ENCODE assay signal across 28 cellular contexts in genomic region chr1:179287946-179288345, GRCh38. TPM values are rescaled to one million over a fixed set of nuclear protein-coding genes. Genes with fewer than 3 reads are reported as not detected.
DNase-seq lines count a peak whose midpoint lies in the region; ATAC-seq and TF ChIP-seq lines count a peak whose summit lies in the region.
"Had no signal": no experiment of that assay in that cellular context is flagged by ENCODE, and none has a peak within 500 bp of the region (broad histone marks: within the 10 kb centered on the region; RNA-seq: fewer than 3 reads in every experiment).

No MANE protein-coding gene starts in this region.

- H3K36me3 Mint-ChIP-seq in Calu3 (ENCODE audit: insufficient read depth, unreplicated experiment) (no peaks in the 10 kb centered on the region), immature natural killer cell (no peaks in the 10 kb centered on the region)
- H3K36me3 Mint-ChIP-seq: activated CD8-positive, alpha-beta memory T cell treated with anti-CD3 and anti-CD28 coated beads, Interleukin-2, amount 10 ng/mL, durations not matched to agents 7 days and 5 days; brain; IgD-negative memory B cell had no signal

- H3K4me1 Mint-ChIP-seq in Calu3 (ENCODE audit: low read depth, unreplicated experiment) (peaks cover 38% of the 10 kb centered on the region), immature natural killer cell (peaks cover 0 to under 1% of the 10 kb centered on the region in 2 donors)
- H3K4me1 Mint-ChIP-seq: IgD-negative memory B cell had no signal

- DNase-seq in Calu3 (peak; percentile 21), colonic mucosa (no peak), left lung (no peak), renal cortical epithelial cell (ENCODE audit: low read depth) (peak; percentile 88), osteoblast (ENCODE audit: insufficient read length, low spot score, missing footprints) (no peak), substantia nigra (lab: John Stamatoyannopoulos, UW) (no peak), immature natural killer cell (no peak), NCI-H2029 (lab: John Stamatoyannopoulos, UW) (no peak)
- DNase-seq: activated B cell treated with CpG ODN at 0.5 μM for 24 hours; activated CD4-positive, alpha-beta T cell treated with anti-CD3 and anti-CD28 coated beads, Interleukin-2, amount 50 U/mL, for 1 hour; activated CD8-positive, alpha-beta memory T cell treated with anti-CD3 and anti-CD28 coated beads, Interleukin-2, amount 10 ng/mL, durations not matched to agents 7 days and 5 days; activated naive CD4-positive, alpha-beta T cell; activated T-cell treated with anti-CD3 and anti-CD28 coated beads, Interleukin-2, amount 50 U/mL, for 72 hours; GOT3; left ventricle myocardium superior; NCI-H1092; NCI-H1694 treated with DMSO at 0.1 percent for 48 hours; NCI-H2171 treated with DMSO at 0.1 percent for 48 hours; NCI-H510A treated with DMSO at 0.1 percent for 48 hours; nephron progenitor cell; ovary; right cardiac atrium; stimulated activated CD4-positive, alpha-beta T cell treated with anti-CD3 and anti-CD28 coated beads, Interleukin-2, amount 100 ng/mL, for 48 hours had no signal

- CTCF ChIA-PET in Calu3 (lab: Charles Lee), result interaction anchor here (1.0 kb wide), 1 partner anchor 36 kb away, joined by 3 read pairs; no protein-coding TSS in a partner anchor

- H3K36me3 ChIP-seq in colonic mucosa (no peaks in the 10 kb centered on the region), left lung (no peaks in the 10 kb centered on the region), osteoblast (ENCODE audit: insufficient read depth, low read length) (no peaks in the 10 kb centered on the region)
- H3K36me3 ChIP-seq: BLaER1, ovary had no signal

- H3K9me3 ChIP-seq in colonic mucosa (no peaks in the 10 kb centered on the region), left lung (no peaks in the 10 kb centered on the region), osteoblast (ENCODE audit: low read depth, low read length) (no peaks in the 10 kb centered on the region)
- H3K9me3 ChIP-seq: BLaER1, ovary had no signal

- H3K4me3 ChIP-seq in colonic mucosa (no peak overlapping the region), left lung (no peak overlapping the region), osteoblast (ENCODE audit: insufficient read depth, low read length) (no peak overlapping the region)
- H3K4me3 ChIP-seq: BLaER1, ovary had no signal

- H3K4me3 Mint-ChIP-seq in Calu3 (ENCODE audit: low read depth, unreplicated experiment) (peak overlapping the region; percentile 12), immature natural killer cell (no peak overlapping the region)
- H3K4me3 Mint-ChIP-seq: activated B cell treated with CpG ODN at 0.5 μM for 24 hours; activated CD8-positive, alpha-beta memory T cell treated with anti-CD3 and anti-CD28 coated beads, Interleukin-2, amount 10 ng/mL, durations not matched to agents 7 days and 5 days; activated T-cell treated with anti-CD3 and anti-CD28 coated beads, Interleukin-2, amount 50 U/mL, for 72 hours; brain; IgD-negative memory B cell; nephron progenitor cell had no signal

- H3K9ac ChIP-seq in colonic mucosa (ENCODE audit: low read depth in 2 of 2, low read length in 2 of 2), result peak overlapping the region in 1 of 2 donors; percentile 9
- H3K9ac ChIP-seq: BLaER1 had no signal

- intact Hi-C loops in Calu3 (cut with micrococcal nuclease; ENCODE audit: unreplicated experiment), result no loop called here
- intact Hi-C loops in colonic mucosa (cut with DNase I), result no loop called here
- intact Hi-C loops in left lung (cut with DNase I), result no loop called here

- no peaks in the 10 kb centered on the region for H3K79me2 ChIP-seq in osteoblast (ENCODE audit: insufficient read depth, low read length)

- H3K27ac ChIP-seq in colonic mucosa, result peak overlapping the region; percentile 66
- peak overlapping the region in 1 of 2 donors; percentile 13 for H3K27ac ChIP-seq in left lung
- H3K27ac ChIP-seq in osteoblast (ENCODE audit: low read depth, low read length), result no peak overlapping the region
- no peak overlapping the region for H3K27ac ChIP-seq in substantia nigra (ENCODE audit: low read depth, low read length, poor library complexity, severe bottlenecking)
- H3K27ac ChIP-seq: BLaER1, epithelial cell of prostate, ovary had no signal

- ATAC-seq in left lung, result peak; percentile 78
- ATAC-seq: activated CD8-positive, alpha-beta memory T cell treated with anti-CD3 and anti-CD28 coated beads, Interleukin-2, amount 10 ng/mL, durations not matched to agents 7 days and 5 days; activated T-cell treated with anti-CD3 and anti-CD28 coated beads, Interleukin-2, amount 50 U/mL, for 72 hours; left ventricle myocardium superior; Panc1; right cardiac atrium had no signal

- H3K4me2 ChIP-seq in osteoblast (ENCODE audit: insufficient read depth, low read length), result no peak overlapping the region
- H3K4me2 ChIP-seq: BLaER1 had no signal

- no peak overlapping the region for H2AFZ ChIP-seq in osteoblast (ENCODE audit: low read length)

- H3K27ac Mint-ChIP-seq in Calu3 (ENCODE audit: unreplicated experiment), result peak overlapping the region; percentile 19
- H3K27ac Mint-ChIP-seq in immature natural killer cell, result no peak overlapping the region
- H3K27ac Mint-ChIP-seq: activated B cell treated with CpG ODN at 0.5 μM for 24 hours; activated CD8-positive, alpha-beta memory T cell treated with anti-CD3 and anti-CD28 coated beads, Interleukin-2, amount 10 ng/mL, durations not matched to agents 7 days and 5 days; activated T-cell treated with anti-CD3 and anti-CD28 coated beads, Interleukin-2, amount 50 U/mL, for 72 hours; brain; IgD-negative memory B cell; nephron progenitor cell had no signal

- no peak for TF ChIP-seq CTCF in Calu3 (IDR thresholded peaks at IDR 0.05; ENCODE audit: unreplicated experiment)
- no peak for TF ChIP-seq CTCF in colonic mucosa (IDR thresholded peaks at IDR 0.05)
- TF ChIP-seq CTCF in left lung (IDR thresholded peaks at IDR 0.05), result no peak
- TF ChIP-seq CTCF in osteoblast (IDR thresholded peaks at IDR 0.05; ENCODE audit: extremely low read depth, low read depth, low read length), result no peak

- H3K9me3 Mint-ChIP-seq in Calu3 (ENCODE audit: low read depth, unreplicated experiment) (no peaks in the 10 kb centered on the region), immature natural killer cell (no peaks in the 10 kb centered on the region)
- H3K9me3 Mint-ChIP-seq: activated B cell treated with CpG ODN at 0.5 μM for 24 hours; activated T-cell treated with anti-CD3 and anti-CD28 coated beads, Interleukin-2, amount 50 U/mL, for 72 hours; brain; IgD-negative memory B cell; nephron progenitor cell had no signal

- H3K27me3 Mint-ChIP-seq in Calu3 (ENCODE audit: unreplicated experiment), result no peaks in the 10 kb centered on the region
- peaks cover 0 to 7% (median 1%) of the 10 kb centered on the region in 3 donors for H3K27me3 Mint-ChIP-seq in immature natural killer cell (ENCODE audit: low read depth in 3 of 3)

- H3K4me1 ChIP-seq in colonic mucosa (no peaks in the 10 kb centered on the region), left lung (peaks cover 0 to 7% of the 10 kb centered on the region in 2 donors), osteoblast (ENCODE audit: insufficient read depth, low read length) (no peaks in the 10 kb centered on the region)
- H3K4me1 ChIP-seq: BLaER1 had no signal

- no peaks in the 10 kb centered on the region for H4K20me1 ChIP-seq in osteoblast (ENCODE audit: insufficient read depth, low read length)
- H4K20me1 ChIP-seq: BLaER1 had no signal

- no TSS peak for BruUV-seq in Calu3 (replicated peaks; lab: Mats Ljungman, UMichigan)

- no peaks in the 10 kb centered on the region for H3K27me3 ChIP-seq in colonic mucosa
- no peaks in the 10 kb centered on the region for H3K27me3 ChIP-seq in left lung
- no peaks in the 10 kb centered on the region for H3K27me3 ChIP-seq in osteoblast (ENCODE audit: insufficient read depth, low read length)
- H3K27me3 ChIP-seq: BLaER1, ovary had no signal

RNA-seq across cellular contexts. Expression of gene SOAT1, which starts 5.7 kb away (rescaled TPM):
- 134 and 190 TPM in 2 replicates for total RNA-seq in Calu3 (2022)
- total RNA-seq in colonic mucosa, result 10 to 100 TPM; 36.1 to 37.9 TPM
- total RNA-seq in left lung, result 100 to 1,000 TPM in 1 of 2 donors, 10 to 100 TPM in 1; 75.6 to 102 TPM
- total RNA-seq in renal cortical epithelial cell, result 73.0 and 92.0 TPM in 2 replicates
- total RNA-seq in osteoblast, result 40.2 and 41.8 TPM in 2 replicates
- polyA plus RNA-seq in immature natural killer cell, result 100 to 1,000 TPM in 1 of 3 donors, 10 to 100 TPM in 2; 59.6 to 144 (median 95.3) TPM

RNA-seq across cellular contexts. Expression of gene ABL2, which starts 58.5 kb away (rescaled TPM):
- total RNA-seq in Calu3 (2022), result 38.8 and 47.8 TPM in 2 replicates
- 10 to 100 TPM in 1 of 2 donors, 1 to 10 TPM in 1; 9.1 to 12.8 TPM for total RNA-seq in colonic mucosa
- total RNA-seq in left lung, result 10 to 100 TPM; 25.3 to 33.4 TPM
- 44.6 and 52.2 TPM in 2 replicates for total RNA-seq in renal cortical epithelial cell
- total RNA-seq in osteoblast, result 87.2 and 92.2 TPM in 2 replicates
- polyA plus RNA-seq in immature natural killer cell, result 1 to 10 TPM in 1 of 3 donors, under 1 TPM in 1, not detected in 1; 0.36 to 2.1 TPM

Comparison
In these comparisons a context has a peak if more than half of its experiments do, and no peak if none do; other contexts are left out.
1. DNase-seq: peak in Calu3 (single experiment) and renal cortical epithelial cell (single experiment); none in colonic mucosa (single experiment), left lung (0 of 2), osteoblast (single experiment), substantia nigra (0 of 49), immature natural killer cell (0 of 3) and NCI-H2029 (single experiment).